ENCODE assay signal across 14 cellular contexts in genomic region chr10:59560990-59561389, GRCh38.
"Had no signal": no experiment of that assay in that cellular context is flagged by ENCODE, and none has a peak within 500 bp of the region (broad histone marks: within the 10 kb centered on the region; RNA-seq: fewer than 3 reads in every experiment).

No MANE protein-coding gene starts in this region.

- H3K4me3 Mint-ChIP-seq: memory B cell; naive thymus-derived CD8-positive, alpha-beta T cell had no signal

- H3K4me1 ChIP-seq: gastrocnemius medialis, lower lobe of right lung had no signal

- H3K27ac ChIP-seq: coronary artery, gastrocnemius medialis, heart right ventricle, left lung, lower lobe of right lung, neutrophil had no signal

- H3K36me3 ChIP-seq: gastrocnemius medialis, heart right ventricle, left lung, lower lobe of right lung, neutrophil, sigmoid colon had no signal

- ATAC-seq: gastrocnemius medialis; heart right ventricle; left lung; lower lobe of right lung; naive thymus-derived CD8-positive, alpha-beta T cell had no signal

- H3K9me3 ChIP-seq: gastrocnemius medialis, left lung, lower lobe of right lung, neutrophil, sigmoid colon had no signal

- H3K36me3 Mint-ChIP-seq: memory B cell; naive thymus-derived CD8-positive, alpha-beta T cell had no signal

- H3K4me1 Mint-ChIP-seq: memory B cell; naive thymus-derived CD8-positive, alpha-beta T cell had no signal

- H3K27me3 ChIP-seq: gastrocnemius medialis, heart right ventricle, left lung, neutrophil, sigmoid colon had no signal

- H3K27ac Mint-ChIP-seq: memory B cell; naive thymus-derived CD8-positive, alpha-beta T cell had no signal

- H3K9me3 Mint-ChIP-seq: memory B cell had no signal

- DNase-seq: effector CD4-positive, alpha-beta T cell; gastrocnemius medialis; heart right ventricle; islet precursor cell; left lung; lower lobe of right lung; naive thymus-derived CD8-positive, alpha-beta T cell; sigmoid colon; stimulated activated CD4-positive, alpha-beta T cell treated with anti-CD3 and anti-CD28 coated beads, Interleukin-12 subunit alpha, Interleukin-12 subunit beta, amount 100 ng/mL, for 4 hours; stimulated activated naive CD4-positive, alpha-beta T cell had no signal

- H3K4me3 ChIP-seq: coronary artery, gastrocnemius medialis, heart right ventricle, left lung, lower lobe of right lung, sigmoid colon, skin epidermis had no signal
